In the genomic region with DNA sequence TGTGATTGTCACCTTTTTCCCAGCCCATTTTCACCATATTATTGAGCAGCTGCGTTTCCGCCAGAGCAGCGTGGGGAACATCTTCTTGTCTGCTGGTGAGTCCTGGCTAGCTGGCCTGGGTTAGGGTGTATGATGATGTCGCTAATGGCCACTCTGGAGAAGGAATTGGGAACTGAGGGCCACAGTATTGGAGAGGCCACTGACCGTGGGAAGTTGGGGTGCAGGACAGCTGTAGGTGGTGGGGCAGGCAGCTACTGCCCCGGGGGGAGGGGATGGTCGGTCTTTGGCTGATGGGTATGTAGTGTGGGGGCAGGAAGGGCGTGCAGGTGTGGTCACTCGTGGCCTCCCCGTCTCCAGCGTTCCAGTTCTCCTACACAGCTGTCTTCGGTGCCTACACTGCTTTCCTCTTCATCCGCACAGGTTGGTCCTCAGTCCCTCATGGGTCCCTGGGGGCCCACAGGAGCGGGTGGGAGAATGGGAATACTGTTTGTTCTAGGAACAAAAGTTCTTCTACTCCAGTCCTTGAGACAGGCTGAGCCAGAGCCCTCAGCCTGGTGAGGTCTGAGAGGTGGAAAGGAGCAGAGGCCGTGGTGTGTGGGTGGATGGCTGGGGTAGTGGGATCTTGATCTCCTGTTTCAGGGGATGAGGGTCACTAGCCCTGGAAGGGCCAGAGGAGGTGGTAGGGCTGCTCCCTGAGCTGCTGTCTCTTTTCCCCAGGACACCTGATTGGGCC, we compare ENCODE assay signal across 10 cellular contexts. TPM values are rescaled to one million over a fixed set of nuclear protein-coding genes. Genes with fewer than 3 reads are reported as not detected.
A peak's percentile ranks its signal among the peaks of the same experiment; 100 is the strongest.
DNase-seq lines count a peak whose midpoint lies in the region; ATAC-seq, FAIRE-seq and TF ChIP-seq lines count a peak whose summit lies in the region.
"Had no signal": no experiment of that assay in that cellular context is flagged by ENCODE, and none has a peak within 500 bp of the region (broad histone marks: within the 10 kb centered on the region; RNA-seq: fewer than 3 reads in every experiment).

No MANE protein-coding gene starts in this region.

- H3K9ac ChIP-seq in IMR-90 (ENCODE audit: low read depth, low read length) (no peak overlapping the region), astrocyte (ENCODE audit: low read length) (no peak overlapping the region), neural progenitor cell (no peak overlapping the region)

- H3K56ac ChIP-seq in IMR-90 (ENCODE audit: extremely low read depth, insufficient read depth, low read length) = no peak overlapping the region

- no TSS peak for BruUV-seq in IMR-90 (replicated peaks; lab: Mats Ljungman, UMichigan)

- H2AK9ac ChIP-seq in IMR-90 (replicated peaks; ENCODE audit: low read depth, low read length, poor library complexity) = peak overlapping the region; percentile 77

- no peak for ATAC-seq in IMR-90 (ENCODE audit: low read depth)
- no peak for ATAC-seq in omental fat pad (ENCODE audit: low FRiP score)

- H3K27ac Mint-ChIP-seq in CD4-positive, alpha-beta memory T cell = peak overlapping the region in 5 of 7 donors; percentile 43 to 91 (median 65)
- H3K27ac Mint-ChIP-seq in astrocyte (ENCODE audit: unreplicated experiment) = no peak overlapping the region
- peak overlapping the region; percentile 69 for H3K27ac Mint-ChIP-seq in neural progenitor cell

- no peak overlapping the region for H3K23ac ChIP-seq in IMR-90 (ENCODE audit: low read depth, low read length)

- peak overlapping the region; percentile 17 to 93 (median 87) for H3K4me3 Mint-ChIP-seq in CD4-positive, alpha-beta memory T cell
- H3K4me3 Mint-ChIP-seq in astrocyte (ENCODE audit: unreplicated experiment) (peak overlapping the region; percentile 94), neural progenitor cell (peak overlapping the region; percentile 91)

- no peaks in the 10 kb centered on the region for H3K27me3 Mint-ChIP-seq in CD4-positive, alpha-beta memory T cell
- no peaks in the 10 kb centered on the region for H3K27me3 Mint-ChIP-seq in astrocyte (ENCODE audit: low read depth, unreplicated experiment)
- peaks cover 5% of the 10 kb centered on the region for H3K27me3 Mint-ChIP-seq in neural progenitor cell (ENCODE audit: insufficient read depth, low read depth)
- H3K27me3 Mint-ChIP-seq: dendritic cell treated with granulocyte-macrophage colony-stimulating factor and Interleukin-4, amounts not matched to agents 40 ng/mL and 50 ng/mL, for 4 days had no signal

- CTCF ChIA-PET in CD4-positive, alpha-beta memory T cell (lab: Charles Lee; ENCODE audit: partially characterized antibody) = interaction anchor here (1.5 kb wide), 1 partner anchor 267 kb away, joined by 3 read pairs; no protein-coding TSS in a partner anchor
- CTCF ChIA-PET in IMR-90 (lab: Yijun Ruan, JAX) = no interaction called here

- peaks cover 24 to 40% (median 31%) of the 10 kb centered on the region in 4 donors for H3K4me1 Mint-ChIP-seq in CD4-positive, alpha-beta memory T cell
- H3K4me1 Mint-ChIP-seq in astrocyte (ENCODE audit: low read depth, unreplicated experiment) = peaks cover 20% of the 10 kb centered on the region
- H3K4me1 Mint-ChIP-seq in neural progenitor cell = peaks cover 22% of the 10 kb centered on the region

- H3K4me3 ChIP-seq in CD4-positive, alpha-beta memory T cell (ENCODE audit: low read length in 2 of 2) = no peak overlapping the region
- H3K4me3 ChIP-seq in IMR-90 (ENCODE audit: insufficient read depth, low read depth, low read length) (no peak overlapping the region), astrocyte (ENCODE audit: insufficient read depth, low read depth, low read length) (no peak overlapping the region), neural progenitor cell (no peak overlapping the region)

- dilution Hi-C loops in IMR-90 (cut with HindIII; ENCODE audit: low sequenced_read_pairs, unreplicated experiment) = no loop called here

- in situ Hi-C loops in IMR-90 (cut with MboI; ENCODE audit: low sequenced_read_pairs) = no loop called here

- TF ChIP-seq RAD21 in IMR-90 (IDR thresholded peaks at IDR 0.05; ENCODE audit: low read length) = no peak

- H2BK5ac ChIP-seq in IMR-90 (ENCODE audit: low read depth, low read length, poor library complexity, severe bottlenecking) = no peak overlapping the region

- H3K36me3 ChIP-seq in CD4-positive, alpha-beta memory T cell (ENCODE audit: insufficient read depth, low read length) = peaks cover 7% of the 10 kb centered on the region
- H3K36me3 ChIP-seq in IMR-90 (ENCODE audit: control insufficient read depth, insufficient read depth, low read length) (peaks cover 47% of the 10 kb centered on the region), astrocyte (ENCODE audit: insufficient read depth, low read length) (peaks cover 9% of the 10 kb centered on the region), neural progenitor cell (no peaks in the 10 kb centered on the region)

- H2AK5ac ChIP-seq in IMR-90 (ENCODE audit: low read depth, low read length) = no peak overlapping the region

- H3K4me2 ChIP-seq in IMR-90 (ENCODE audit: low read depth, low read length) (no peak overlapping the region), astrocyte (ENCODE audit: low read length) (peak overlapping the region; percentile 98), neural progenitor cell (no peak overlapping the region)

- H3K79me2 ChIP-seq in astrocyte (ENCODE audit: insufficient read depth, low read length) (peaks cover 54% of the 10 kb centered on the region), neural progenitor cell (ENCODE audit: low read depth) (peaks cover 36% of the 10 kb centered on the region)

- intact Hi-C loops in CD4-positive, alpha-beta memory T cell (cut with micrococcal nuclease) = no loop called here
- intact Hi-C loops in IMR-90 (cut with micrococcal nuclease) = no loop called here

- no peaks in the 10 kb centered on the region; the same call in 1 of the 2 replicates for H3K9me1 ChIP-seq in IMR-90 (ENCODE audit: insufficient read depth, low read length)

- H3K4ac ChIP-seq in IMR-90 (ENCODE audit: low read depth, low read length) = no peak overlapping the region

- H2AFZ ChIP-seq in IMR-90 (replicated peaks; ENCODE audit: low read length, poor library complexity) (no peak overlapping the region), astrocyte (ENCODE audit: low read depth, low read length) (no peak overlapping the region), neural progenitor cell (replicated peaks) (no peak overlapping the region)

- H3K27me3 ChIP-seq in CD4-positive, alpha-beta memory T cell (ENCODE audit: insufficient read depth, low read length) = no peaks in the 10 kb centered on the region
- no peaks in the 10 kb centered on the region for H3K27me3 ChIP-seq in IMR-90 (ENCODE audit: control insufficient read depth, insufficient read depth, low read length)
- H3K27me3 ChIP-seq in astrocyte (ENCODE audit: insufficient read depth, low read length) = no peaks in the 10 kb centered on the region
- no peaks in the 10 kb centered on the region for H3K27me3 ChIP-seq in neural progenitor cell

- DNase-seq in CD4-positive, alpha-beta memory T cell = peak in 1 of 5 donors; percentile 36
- DNase-seq in IMR-90 (no peak), astrocyte (ENCODE audit: low read depth) (no peak), neural progenitor cell (ENCODE audit: low spot score) (no peak), omental fat pad (ENCODE audit: low spot score) (no peak), OCI-M1 (lab: John Stamatoyannopoulos, UW) (no peak), SW 1271 (lab: John Stamatoyannopoulos, UW) (no peak), pons (ENCODE audit: low spot score) (no peak)
- DNase-seq: T-helper 9 cell had no signal

- FAIRE-seq in astrocyte (lab: Jason Lieb, UNC) = no peak

- H3K14ac ChIP-seq in IMR-90 (replicated peaks; ENCODE audit: low read depth, low read length) = no peak overlapping the region

- no peak overlapping the region for H3K27ac ChIP-seq in CD4-positive, alpha-beta memory T cell (ENCODE audit: low read depth, low read length)
- H3K27ac ChIP-seq in IMR-90 (ENCODE audit: insufficient read depth, low read length) (no peak overlapping the region), astrocyte (ENCODE audit: low read depth, low read length) (no peak overlapping the region), neural progenitor cell (no peak overlapping the region)

- peaks cover 25 to 54% of the 10 kb centered on the region in 2 experiments for H3K79me1 ChIP-seq in IMR-90 (ENCODE audit: low read depth in 1 of 2, low read length in 2 of 2)

- no peak overlapping the region for H4K5ac ChIP-seq in IMR-90 (ENCODE audit: low read depth, low read length)

- H3K36me3 Mint-ChIP-seq in CD4-positive, alpha-beta memory T cell = peaks cover 2 to 37% of the 10 kb centered on the region in 2 donors
- peaks cover 2% of the 10 kb centered on the region for H3K36me3 Mint-ChIP-seq in astrocyte (ENCODE audit: low read depth, unreplicated experiment)
- H3K36me3 Mint-ChIP-seq in neural progenitor cell = peaks cover 12% of the 10 kb centered on the region

- TF ChIP-seq CTCF in IMR-90 (conservative IDR thresholded peaks at IDR 0.05; ENCODE audit: low read depth, low read length) = no peak
- TF ChIP-seq CTCF in astrocyte (IDR thresholded peaks at IDR 0.05; ENCODE audit: insufficient read depth, low read depth, low read length) = no peak
- TF ChIP-seq CTCF in neural progenitor cell (IDR thresholded peaks at IDR 0.05) = no peak
- TF ChIP-seq CTCF in omental fat pad (IDR thresholded peaks at IDR 0.05) = no peak

- WGBS in IMR-90 (ENCODE audit: extremely low coverage in 2 of 2, insufficient read length in 1 of 2), 2 experiments = 95% methylated on average over 4 of the region's 15 CpGs; no CpG with 5 or more reads in 1 of the 2 experiments

- no peak overlapping the region for H4K91ac ChIP-seq in IMR-90 (ENCODE audit: insufficient read depth, low read depth, low read length)

- POLR2A ChIA-PET in CD4-positive, alpha-beta memory T cell (lab: Charles Lee; ENCODE audit: partially characterized antibody) = interaction anchor here (0.7 to 6.0 kb wide), 3 partner anchors 9 to 534 kb away, joined by 3 to 122 read pairs (median 15); a partner anchor contains a TSS
- POLR2A ChIA-PET in IMR-90 (lab: Charles Lee; ENCODE audit: unreplicated experiment) = no interaction called here

- no peaks in the 10 kb centered on the region for H3K9me3 ChIP-seq in CD4-positive, alpha-beta memory T cell (ENCODE audit: control insufficient read depth in 1 of 2, low read length in 2 of 2)
- H3K9me3 ChIP-seq in IMR-90 (ENCODE audit: control insufficient read depth, insufficient read depth, low read length) (no peaks in the 10 kb centered on the region), astrocyte (ENCODE audit: insufficient read depth, low read depth, low read length) (no peaks in the 10 kb centered on the region), neural progenitor cell (ENCODE audit: low read depth) (no peaks in the 10 kb centered on the region)

- H3F3A ChIP-seq in neural progenitor cell (ENCODE audit: low read depth) = peaks cover 6% of the 10 kb centered on the region

- H3K9me3 Mint-ChIP-seq in CD4-positive, alpha-beta memory T cell = peaks cover 0 to 2% (median 0%) of the 10 kb centered on the region in 8 donors
- peaks cover 3% of the 10 kb centered on the region for H3K9me3 Mint-ChIP-seq in astrocyte (ENCODE audit: unreplicated experiment)
- no peaks in the 10 kb centered on the region for H3K9me3 Mint-ChIP-seq in neural progenitor cell
- H3K9me3 Mint-ChIP-seq: dendritic cell treated with granulocyte-macrophage colony-stimulating factor and Interleukin-4, amounts not matched to agents 40 ng/mL and 50 ng/mL, for 4 days had no signal

- no peak overlapping the region for H2BK15ac ChIP-seq in IMR-90 (ENCODE audit: low read depth, low read length)

- peaks cover 35% of the 10 kb centered on the region for H3K4me1 ChIP-seq in CD4-positive, alpha-beta memory T cell (ENCODE audit: insufficient read depth, low read length)
- H3K4me1 ChIP-seq in IMR-90 (ENCODE audit: control insufficient read depth, insufficient read depth, low read length) (peaks cover 6% of the 10 kb centered on the region), astrocyte (ENCODE audit: insufficient read depth, low read length) (peaks cover 19% of the 10 kb centered on the region), neural progenitor cell (peaks cover 6% of the 10 kb centered on the region)

- no peak overlapping the region for H2BK20ac ChIP-seq in IMR-90 (ENCODE audit: low read depth, low read length)

- H2BK120ac ChIP-seq in IMR-90 (ENCODE audit: low read depth, low read length) = no peak overlapping the region

- H4K20me1 ChIP-seq in IMR-90 (ENCODE audit: insufficient read depth, low read length) (peaks cover 17% of the 10 kb centered on the region; the same call in 1 of the 2 replicates), astrocyte (ENCODE audit: insufficient read depth, low read length) (peaks cover 49% of the 10 kb centered on the region), neural progenitor cell (ENCODE audit: low read depth) (peaks cover 39% of the 10 kb centered on the region)

- H4K8ac ChIP-seq in IMR-90 (ENCODE audit: low read depth in 2 of 2, low read length in 2 of 2) = no peak overlapping the region

- H3K18ac ChIP-seq in IMR-90 (ENCODE audit: low read depth, low read length) = no peak overlapping the region

- TF ChIP-seq POLR2A in IMR-90 (IDR thresholded peaks at IDR 0.05; ENCODE audit: low read depth, low read length) = no peak

RNA-seq across cellular contexts. Expression of a gene that starts 2.1 kb away (rescaled TPM):
- 10 to 100 TPM; 30.0 to 34.5 TPM for total RNA-seq in CD4-positive, alpha-beta memory T cell
- 10 to 100 TPM; 23.3 to 31.3 TPM for polyA plus RNA-seq in CD4-positive, alpha-beta memory T cell
- total RNA-seq in IMR-90 (2012; rRNA removed) (5.6 and 6.6 TPM in 2 replicates), astrocyte (19.3 and 19.8 TPM in 2 replicates), neural progenitor cell (ENCODE audit: low replicate concordance) (13.7 and 35.0 TPM in 2 replicates), omental fat pad (10 to 100 TPM; 12.8 to 20.4 (median 14.5) TPM)
- 19.4 and 21.1 TPM in 2 replicates for polyA plus RNA-seq in IMR-90 (2012; rRNA removed)
- 14.3 and 24.4 TPM in 2 replicates for polyA plus RNA-seq in IMR-90 (2012; cell fraction: cytosol; rRNA removed)
- 41.3 and 99.0 TPM in 2 replicates for polyA plus RNA-seq in IMR-90 (2012; cell fraction: nucleus; rRNA removed; ENCODE audit: low replicate concordance)

RNA-seq across cellular contexts. Expression of a gene that starts 11.6 kb away (rescaled TPM):
- 1 to 10 TPM; 5.1 to 5.3 TPM for total RNA-seq in CD4-positive, alpha-beta memory T cell
- 1 to 10 TPM in 1 of 2 donors, under 1 TPM in 1; 0.42 to 2.9 TPM for polyA plus RNA-seq in CD4-positive, alpha-beta memory T cell
- total RNA-seq in IMR-90 (2012; rRNA removed) = 6.1 and 7.8 TPM in 2 replicates
- polyA plus RNA-seq in IMR-90 (2012; rRNA removed) = 18.9 and 24.9 TPM in 2 replicates
- polyA plus RNA-seq in IMR-90 (2012; cell fraction: cytosol; rRNA removed) = 13.7 and 28.5 TPM in 2 replicates
- polyA plus RNA-seq in IMR-90 (2012; cell fraction: nucleus; rRNA removed; ENCODE audit: low replicate concordance) = 33.5 and 98.4 TPM in 2 replicates
- 33.7 and 35.7 TPM in 2 replicates for total RNA-seq in astrocyte
- total RNA-seq in neural progenitor cell (ENCODE audit: low replicate concordance) = 6.7 and 27.9 TPM in 2 replicates
- 10 to 100 TPM; 10.2 to 16.6 (median 12.4) TPM for total RNA-seq in omental fat pad
